Comparison of ENCODE assay signal across 1 cellular context in genomic region chr2:70919672-70920366, GRCh38.
TF ChIP-seq lines count a peak whose summit lies in the region.

No MANE protein-coding gene starts in this region.

TF ChIP-seq in HepG2, 621 proteins besides CTCF, POLR2A, EP300 and RAD21 (continued from another document and continues in another):
- TF ChIP-seq, protein P1, sequence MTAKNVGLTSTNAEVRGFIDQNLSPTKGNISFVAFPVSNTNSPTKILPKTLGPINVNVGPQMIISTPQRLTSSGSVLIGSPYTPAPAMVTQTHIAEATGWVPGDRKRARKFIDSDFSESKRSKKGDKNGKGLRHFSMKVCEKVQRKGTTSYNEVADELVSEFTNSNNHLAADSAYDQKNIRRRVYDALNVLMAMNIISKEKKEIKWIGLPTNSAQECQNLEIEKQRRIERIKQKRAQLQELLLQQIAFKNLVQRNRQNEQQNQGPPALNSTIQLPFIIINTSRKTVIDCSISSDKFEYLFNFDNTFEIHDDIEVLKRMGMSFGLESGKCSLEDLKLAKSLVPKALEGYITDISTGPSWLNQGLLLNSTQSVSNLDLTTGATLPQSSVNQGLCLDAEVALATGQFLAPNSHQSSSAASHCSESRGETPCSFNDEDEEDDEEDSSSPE (CRISPR knock-in tag; IDR thresholded peaks at IDR 0.05), result peak; percentile 29; the same call in 1 of the 2 replicates
- TF ChIP-seq MIER3 (CRISPR knock-in tag; IDR thresholded peaks at IDR 0.05; ENCODE audit: borderline replicate concordance) (0 out of 2 replicates have a peak, but pooled peaks have one; percentile 46), FOXP1 (IDR thresholded peaks at IDR 0.05) (no peak), FOXP1 (CRISPR knock-in tag; IDR thresholded peaks at IDR 0.05) (no peak), GLI4 (CRISPR knock-in tag; IDR thresholded peaks at IDR 0.05; ENCODE audit: borderline replicate concordance) (0 out of 2 replicates have a peak, but pooled peaks have one; percentile 38), FOXK1 (CRISPR knock-in tag; IDR thresholded peaks at IDR 0.05; ENCODE audit: borderline replicate concordance, low read depth) (peak; percentile 91; the same call in 1 of the 2 replicates), ERF (CRISPR knock-in tag; IDR thresholded peaks at IDR 0.05) (peak; percentile 77), PHF20 (CRISPR knock-in tag; IDR thresholded peaks at IDR 0.05) (peak; percentile 31; the same call in 1 of the 2 replicates), NFE2 (CRISPR knock-in tag; IDR thresholded peaks at IDR 0.05) (peak; percentile 9; the same call in 1 of the 2 replicates), ZBTB38 (CRISPR knock-in tag; IDR thresholded peaks at IDR 0.05) (0 out of 2 replicates have a peak, but pooled peaks have one; percentile 25), HIVEP1 (CRISPR knock-in tag; IDR thresholded peaks at IDR 0.05) (no peak), SIX1 (CRISPR knock-in tag; IDR thresholded peaks at IDR 0.05; ENCODE audit: borderline replicate concordance) (no peak), TSC22D2 (CRISPR knock-in tag; IDR thresholded peaks at IDR 0.05; ENCODE audit: borderline replicate concordance) (peak; percentile 59; the same call in 1 of the 2 replicates), GFI1 (CRISPR knock-in tag; IDR thresholded peaks at IDR 0.05; ENCODE audit: borderline replicate concordance) (no peak), RFX5 (IDR thresholded peaks at IDR 0.05; ENCODE audit: low read depth, low read length) (no peak), ZNF614 (CRISPR knock-in tag; IDR thresholded peaks at IDR 0.05; ENCODE audit: borderline replicate concordance) (peak; percentile 87; the same call in 1 of the 2 replicates), ZFP1 (CRISPR knock-in tag; IDR thresholded peaks at IDR 0.05) (0 out of 2 replicates have a peak, but pooled peaks have one; percentile 49), PPARG (CRISPR knock-in tag; conservative IDR thresholded peaks at IDR 0.05) (peak; percentile 27; the same call in 1 of the 2 replicates), KIAA2018 (CRISPR knock-in tag; IDR thresholded peaks at IDR 0.05; ENCODE audit: borderline replicate concordance) (no peak), ZBTB3 (CRISPR knock-in tag; IDR thresholded peaks at IDR 0.05; ENCODE audit: borderline replicate concordance, low read depth) (no peak), TBX2 (CRISPR knock-in tag; IDR thresholded peaks at IDR 0.05; ENCODE audit: borderline replicate concordance) (peak; percentile 40; the same call in 1 of the 2 replicates), RARA (CRISPR knock-in tag; IDR thresholded peaks at IDR 0.05) (0 out of 2 replicates have a peak, but pooled peaks have one; percentile 18), CBX5 (CRISPR knock-in tag; IDR thresholded peaks at IDR 0.05; ENCODE audit: borderline replicate concordance) (peak; percentile 84; the same call in 1 of the 2 replicates), ZNF619 (CRISPR knock-in tag; IDR thresholded peaks at IDR 0.05) (0 out of 2 replicates have a peak, but pooled peaks have one; percentile 32), WIZ (CRISPR knock-in tag; IDR thresholded peaks at IDR 0.05) (no peak), ZMYM4 (CRISPR knock-in tag; IDR thresholded peaks at IDR 0.05) (0 out of 2 replicates have a peak, but pooled peaks have one; percentile 36), SALL1 (CRISPR knock-in tag; IDR thresholded peaks at IDR 0.05) (peak; percentile 58), THRA (CRISPR knock-in tag; IDR thresholded peaks at IDR 0.05; ENCODE audit: borderline replicate concordance) (peak; percentile 31; the same call in 1 of the 2 replicates), ZNF501 (CRISPR knock-in tag; IDR thresholded peaks at IDR 0.05) (peak; percentile 66), ZBTB44 (CRISPR knock-in tag; IDR thresholded peaks at IDR 0.05) (no peak), XRCC5 (optimal IDR thresholded peaks at IDR 0.05; ENCODE audit: low read length) (peak; percentile 98), ZNF574 (CRISPR knock-in tag; IDR thresholded peaks at IDR 0.05) (peak; percentile 49), GATAD1 (CRISPR knock-in tag; IDR thresholded peaks at IDR 0.05) (peak; percentile 66), MTERF4 (CRISPR knock-in tag; IDR thresholded peaks at IDR 0.05) (0 out of 2 replicates have a peak, but pooled peaks have one; percentile 50), ELF1 (CRISPR knock-in tag; IDR thresholded peaks at IDR 0.05) (0 out of 2 replicates have a peak, but pooled peaks have one; percentile 22), ZNF547 (CRISPR knock-in tag; IDR thresholded peaks at IDR 0.05) (0 out of 2 replicates have a peak, but pooled peaks have one; percentile 27), KMT2A (CRISPR knock-in tag; IDR thresholded peaks at IDR 0.05) (0 out of 2 replicates have a peak, but pooled peaks have one; percentile 45)
- TF ChIP-seq, protein P2, sequence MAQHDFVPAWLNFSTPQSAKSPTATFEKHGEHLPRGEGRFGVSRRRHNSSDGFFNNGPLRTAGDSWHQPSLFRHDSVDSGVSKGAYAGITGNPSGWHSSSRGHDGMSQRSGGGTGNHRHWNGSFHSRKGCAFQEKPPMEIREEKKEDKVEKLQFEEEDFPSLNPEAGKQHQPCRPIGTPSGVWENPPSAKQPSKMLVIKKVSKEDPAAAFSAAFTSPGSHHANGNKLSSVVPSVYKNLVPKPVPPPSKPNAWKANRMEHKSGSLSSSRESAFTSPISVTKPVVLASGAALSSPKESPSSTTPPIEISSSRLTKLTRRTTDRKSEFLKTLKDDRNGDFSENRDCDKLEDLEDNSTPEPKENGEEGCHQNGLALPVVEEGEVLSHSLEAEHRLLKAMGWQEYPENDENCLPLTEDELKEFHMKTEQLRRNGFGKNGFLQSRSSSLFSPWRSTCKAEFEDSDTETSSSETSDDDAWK (CRISPR knock-in tag; IDR thresholded peaks at IDR 0.05), result no peak
- TF ChIP-seq, protein P3, sequence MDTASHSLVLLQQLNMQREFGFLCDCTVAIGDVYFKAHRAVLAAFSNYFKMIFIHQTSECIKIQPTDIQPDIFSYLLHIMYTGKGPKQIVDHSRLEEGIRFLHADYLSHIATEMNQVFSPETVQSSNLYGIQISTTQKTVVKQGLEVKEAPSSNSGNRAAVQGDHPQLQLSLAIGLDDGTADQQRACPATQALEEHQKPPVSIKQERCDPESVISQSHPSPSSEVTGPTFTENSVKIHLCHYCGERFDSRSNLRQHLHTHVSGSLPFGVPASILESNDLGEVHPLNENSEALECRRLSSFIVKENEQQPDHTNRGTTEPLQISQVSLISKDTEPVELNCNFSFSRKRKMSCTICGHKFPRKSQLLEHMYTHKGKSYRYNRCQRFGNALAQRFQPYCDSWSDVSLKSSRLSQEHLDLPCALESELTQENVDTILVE (CRISPR knock-in tag; IDR thresholded peaks at IDR 0.05), result 0 out of 2 replicates have a peak, but pooled peaks have one; percentile 56
